ENCODE assay signal across 8 cellular contexts in the genomic region with DNA sequence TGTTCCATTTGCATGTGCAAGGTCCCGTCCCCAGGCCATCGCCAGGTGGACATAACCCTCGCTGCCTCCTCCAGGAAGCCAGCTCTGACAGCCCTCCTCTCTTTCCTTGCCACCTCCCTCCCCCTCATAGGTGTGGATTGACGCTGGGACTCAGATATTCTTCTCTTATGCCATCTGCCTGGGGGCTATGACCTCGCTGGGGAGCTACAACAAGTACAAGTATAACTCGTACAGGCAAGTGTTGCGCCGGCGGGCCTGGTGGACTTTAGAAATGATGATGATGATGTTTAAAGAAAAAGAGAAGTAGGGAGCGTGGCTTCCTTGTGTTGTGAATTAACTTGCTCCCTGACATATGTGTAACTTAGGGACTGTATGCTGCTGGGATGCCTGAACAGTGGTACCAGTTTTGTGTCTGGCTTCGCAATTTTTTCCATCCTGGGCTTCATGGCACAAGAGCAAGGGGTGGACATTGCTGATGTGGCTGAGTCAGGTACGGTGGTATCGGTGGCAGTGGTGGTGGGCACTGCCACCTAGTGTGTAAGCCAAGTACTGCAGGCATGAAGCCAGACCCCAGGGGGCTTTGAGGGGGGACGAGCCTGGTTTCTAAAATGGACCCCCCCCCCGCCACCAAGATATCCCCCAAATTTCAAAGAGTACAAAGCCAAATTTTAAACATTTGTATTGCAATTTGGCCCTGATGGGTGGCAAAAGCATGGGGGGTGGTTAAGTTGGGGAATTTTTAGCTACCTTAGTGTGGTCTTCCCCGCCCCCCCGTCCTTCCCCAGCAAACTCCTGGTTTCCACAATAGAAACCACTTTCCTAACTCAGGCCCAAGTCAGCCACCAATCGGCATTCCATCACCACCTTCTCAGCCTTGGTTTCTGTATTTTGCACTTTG.
DNase-seq lines count a peak whose midpoint lies in the region; ATAC-seq and TF ChIP-seq lines count a peak whose summit lies in the region.

No MANE protein-coding gene starts in this region.

- H3K27me3 Mint-ChIP-seq in activated naive CD8-positive, alpha-beta T cell treated with anti-CD3 and anti-CD28 coated beads for 36 hours, result no peaks in the 10 kb centered on the region

- TF ChIP-seq CTCF in heart left ventricle (IDR thresholded peaks at IDR 0.05), result peak; percentile 77 to 94 (median 89)
- peak; percentile 77 to 99 (median 93) for TF ChIP-seq CTCF in sigmoid colon (IDR thresholded peaks at IDR 0.05)

- 66 to 70% (median 67%) methylated on average over 17 to 18 of the region's 18 CpGs for WGBS in heart left ventricle, 4 donors
- 63 to 68% methylated on average over 18 of the region's 18 CpGs for WGBS in sigmoid colon, 2 donors

- TF ChIP-seq POLR2A in heart left ventricle (IDR thresholded peaks at IDR 0.05), result no peak
- TF ChIP-seq POLR2A in sigmoid colon (IDR thresholded peaks at IDR 0.05), result no peak

- no peak overlapping the region for H3K27ac ChIP-seq in heart left ventricle
- H3K27ac ChIP-seq in sigmoid colon, result no peak overlapping the region

- H3K4me3 Mint-ChIP-seq in activated naive CD8-positive, alpha-beta T cell treated with anti-CD3 and anti-CD28 coated beads for 36 hours, result no peak overlapping the region

- H3K27me3 ChIP-seq in heart left ventricle, result peaks cover 0 to 5% (median 0%) of the 10 kb centered on the region in 9 donors
- H3K27me3 ChIP-seq in sigmoid colon, result no peaks in the 10 kb centered on the region

- peaks cover 0 to 24% (median 0%) of the 10 kb centered on the region in 12 donors for H3K4me1 ChIP-seq in heart left ventricle
- H3K4me1 ChIP-seq in sigmoid colon, result peaks cover 0 to 4% (median 1%) of the 10 kb centered on the region in 4 donors

- H3K36me3 Mint-ChIP-seq in activated naive CD8-positive, alpha-beta T cell treated with anti-CD3 and anti-CD28 coated beads for 36 hours, result peaks cover 15% of the 10 kb centered on the region

- DNase-seq in activated gamma-delta T cell treated with Interleukin-2 at 50 U/mL for 16 hours, result peak; percentile 47
- no peak for DNase-seq in activated gamma-delta T cell (lab: John Stamatoyannopoulos, UW)
- DNase-seq in RPMI7951 (ENCODE audit: low read depth), result peak; percentile 42
- DNase-seq in activated naive CD8-positive, alpha-beta T cell treated with anti-CD3 and anti-CD28 coated beads for 36 hours, result peak; percentile 15
- peak in 1 of 5 donors; percentile 30 for DNase-seq in heart left ventricle
- no peak for DNase-seq in sigmoid colon

- no peak overlapping the region for H3K4me3 ChIP-seq in heart left ventricle
- H3K4me3 ChIP-seq in sigmoid colon, result no peak overlapping the region

- intact Hi-C loops in heart left ventricle (cut with DNase I) (loop anchor here (1.0 to 10.0 kb wide), 11 partner anchors 191 to 813 kb away; no protein-coding TSS in a partner anchor), sigmoid colon (cut with DNase I) (loop anchor here (1.0 to 10.0 kb wide), 3 partner anchors 207 to 573 kb away; no protein-coding TSS in a partner anchor)

- H3K36me3 ChIP-seq in heart left ventricle (peaks cover 0 to 94% (median 48%) of the 10 kb centered on the region in 9 donors), sigmoid colon (peaks cover 0 to 9% (median 0%) of the 10 kb centered on the region in 4 donors)

- ATAC-seq in heart left ventricle (peak in 2 of 4 donors; percentile 48 to 53), HG02938 (IDR thresholded peaks at IDR 0.05; ENCODE audit: unreplicated experiment) (no peak), GM18909 (IDR thresholded peaks at IDR 0.05; ENCODE audit: poor library complexity, unreplicated experiment) (no peak)

- H3K9me3 Mint-ChIP-seq in activated naive CD8-positive, alpha-beta T cell treated with anti-CD3 and anti-CD28 coated beads for 36 hours, result no peaks in the 10 kb centered on the region

- H3K9me3 ChIP-seq in heart left ventricle (no peaks in the 10 kb centered on the region), sigmoid colon (no peaks in the 10 kb centered on the region)

- peaks cover 6% of the 10 kb centered on the region for H3K4me1 Mint-ChIP-seq in activated naive CD8-positive, alpha-beta T cell treated with anti-CD3 and anti-CD28 coated beads for 36 hours

- H3K27ac Mint-ChIP-seq in activated naive CD8-positive, alpha-beta T cell treated with anti-CD3 and anti-CD28 coated beads for 36 hours, result no peak overlapping the region

- no peak for TF ChIP-seq EP300 in sigmoid colon (IDR thresholded peaks at IDR 0.05)

Comparison
In these comparisons a context has a peak if more than half of its experiments do, and no peak if none do; other contexts are left out.
1. DNase-seq: peak in activated gamma-delta T cell treated with Interleukin-2 at 50 U/mL for 16 hours (single experiment), RPMI7951 (single experiment) and activated naive CD8-positive, alpha-beta T cell treated with anti-CD3 and anti-CD28 coated beads for 36 hours (single experiment); none in activated gamma-delta T cell (single experiment) and sigmoid colon (single experiment).